ENCODE assay signal across 15 cellular contexts in the genomic region with DNA sequence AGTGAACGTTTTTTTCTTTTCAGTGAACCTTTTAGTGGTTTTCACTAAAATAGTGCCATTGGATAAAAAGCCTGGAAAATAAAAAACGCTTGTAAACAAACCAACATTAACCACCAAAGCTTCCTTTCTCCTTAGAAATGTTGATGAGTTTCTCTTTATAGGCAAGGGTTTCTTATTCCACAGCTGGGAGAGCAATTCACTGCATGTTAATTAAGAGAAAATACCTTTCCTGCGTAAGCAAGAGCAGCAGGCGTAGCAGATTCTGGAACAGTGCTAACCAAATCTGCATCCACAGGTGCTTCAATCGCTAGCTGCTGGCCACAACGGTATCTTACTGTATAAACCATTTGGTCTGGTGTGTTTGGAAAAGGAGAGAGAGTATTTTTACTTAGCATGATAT. TPM values are rescaled to one million over a fixed set of nuclear protein-coding genes. Genes with fewer than 3 reads are reported as not detected.
DNase-seq lines count a peak whose midpoint lies in the region; ATAC-seq and TF ChIP-seq lines count a peak whose summit lies in the region.
"Had no signal": no experiment of that assay in that cellular context is flagged by ENCODE, and none has a peak within 500 bp of the region (broad histone marks: within the 10 kb centered on the region; RNA-seq: fewer than 3 reads in every experiment).

No MANE protein-coding gene starts in this region.

- no peak for ATAC-seq in left ventricle myocardium superior
- no peak for ATAC-seq in activated T-cell treated with anti-CD3 and anti-CD28 coated beads, Interleukin-2, amount 50 U/mL, for 4 hours
- ATAC-seq: A549, K562 had no signal

- DNase-seq in NT2/D1 (ENCODE audit: low read depth, low spot score) (peak; percentile 13), endothelial cell (ENCODE audit: low spot score) (no peak), neural crest cell (ENCODE audit: low read depth, low spot score) (no peak), left ventricle myocardium superior (no peak), NCI-H1694 treated with DMSO at 0.1 percent for 48 hours (lab: John Stamatoyannopoulos, UW) (no peak)
- no peak for DNase-seq in activated T-cell treated with anti-CD3 and anti-CD28 coated beads, Interleukin-2, amount 50 U/mL, for 4 hours
- DNase-seq: BE2C; Caco-2; CD4-positive, alpha-beta memory T cell; DND-41; GDM1 had no signal

- H3K27ac Mint-ChIP-seq in endothelial cell (ENCODE audit: unreplicated experiment), result peak overlapping the region; percentile 18
- peak overlapping the region; percentile 67 for H3K27ac Mint-ChIP-seq in neural crest cell (ENCODE audit: unreplicated experiment)
- H3K27ac Mint-ChIP-seq: CD4-positive, alpha-beta memory T cell had no signal

- intact Hi-C loops in left ventricle myocardium superior (cut with micrococcal nuclease), result no loop called here

- TF ChIP-seq CTCF in endothelial cell (IDR thresholded peaks at IDR 0.05; ENCODE audit: unreplicated experiment) (no peak), neural crest cell (conservative IDR thresholded peaks at IDR 0.05) (no peak)

- H3K27me3 ChIP-seq in HUES48 (ENCODE audit: control insufficient read depth, insufficient read depth, low read length) (no peaks in the 10 kb centered on the region), NT2/D1 (ENCODE audit: insufficient read depth, insufficient read length) (no peaks in the 10 kb centered on the region)
- H3K27me3 ChIP-seq: BE2C had no signal

- H3K4me1 Mint-ChIP-seq in endothelial cell (ENCODE audit: unreplicated experiment) (peaks cover 9% of the 10 kb centered on the region), neural crest cell (no peaks in the 10 kb centered on the region)
- H3K4me1 Mint-ChIP-seq in activated T-cell treated with anti-CD3 and anti-CD28 coated beads, Interleukin-2, amount 50 U/mL, for 4 hours (ENCODE audit: low read depth), result no peaks in the 10 kb centered on the region
- H3K4me1 Mint-ChIP-seq: CD4-positive, alpha-beta memory T cell had no signal

- H3K4me1 ChIP-seq in HUES48 (ENCODE audit: control insufficient read depth, insufficient read depth, low read length), result peaks cover 23% of the 10 kb centered on the region
- no peaks in the 10 kb centered on the region for H3K4me1 ChIP-seq in NT2/D1 (ENCODE audit: insufficient read depth, insufficient read length)
- H3K4me1 ChIP-seq: A549, BE2C, Caco-2 had no signal

- H3K4me3 ChIP-seq in HUES48 (ENCODE audit: low read depth, low read length), result peak overlapping the region; percentile 36; the same call in 1 of the 2 replicates
- H3K4me3 ChIP-seq in NT2/D1 (ENCODE audit: insufficient read length, low read depth), result no peak overlapping the region
- H3K4me3 ChIP-seq: A549, K562 had no signal

- H3K27ac ChIP-seq in HUES48 (ENCODE audit: low read depth, low read length), result peak overlapping the region; percentile 71
- H3K27ac ChIP-seq: A549, C4-2B had no signal

- H3K36me3 ChIP-seq in HUES48 (ENCODE audit: control insufficient read depth, insufficient read depth, low read length), result peaks cover 95% of the 10 kb centered on the region
- peaks cover 67% of the 10 kb centered on the region for H3K36me3 ChIP-seq in NT2/D1 (ENCODE audit: insufficient read depth, insufficient read length, low read length)

- H3K27me3 Mint-ChIP-seq in endothelial cell (ENCODE audit: unreplicated experiment) (no peaks in the 10 kb centered on the region), neural crest cell (ENCODE audit: low read depth) (no peaks in the 10 kb centered on the region)
- no peaks in the 10 kb centered on the region for H3K27me3 Mint-ChIP-seq in activated T-cell treated with anti-CD3 and anti-CD28 coated beads, Interleukin-2, amount 50 U/mL, for 4 hours (ENCODE audit: low read depth)
- H3K27me3 Mint-ChIP-seq: CD4-positive, alpha-beta memory T cell had no signal

- H3K9ac ChIP-seq in HUES48 (ENCODE audit: low read depth, low read length) (no peak overlapping the region), NT2/D1 (ENCODE audit: insufficient read length, low read depth) (no peak overlapping the region)

- no peaks in the 10 kb centered on the region for H3K9me3 Mint-ChIP-seq in endothelial cell (ENCODE audit: unreplicated experiment)
- H3K9me3 Mint-ChIP-seq in neural crest cell, result no peaks in the 10 kb centered on the region
- H3K9me3 Mint-ChIP-seq in activated T-cell treated with anti-CD3 and anti-CD28 coated beads, Interleukin-2, amount 50 U/mL, for 4 hours, result no peaks in the 10 kb centered on the region
- H3K9me3 Mint-ChIP-seq: CD4-positive, alpha-beta memory T cell had no signal

- H3K9me3 ChIP-seq in HUES48 (ENCODE audit: control insufficient read depth, insufficient read depth, low read length), result no peaks in the 10 kb centered on the region
- H3K9me3 ChIP-seq in NT2/D1 (ENCODE audit: insufficient read depth, low read length), result no peaks in the 10 kb centered on the region
- H3K9me3 ChIP-seq: A549, BE2C, Caco-2 had no signal

- H3K4me3 Mint-ChIP-seq in endothelial cell (ENCODE audit: unreplicated experiment), result no peak overlapping the region
- no peak overlapping the region for H3K4me3 Mint-ChIP-seq in neural crest cell
- H3K4me3 Mint-ChIP-seq in activated T-cell treated with anti-CD3 and anti-CD28 coated beads, Interleukin-2, amount 50 U/mL, for 4 hours, result no peak overlapping the region
- H3K4me3 Mint-ChIP-seq: CD4-positive, alpha-beta memory T cell had no signal

- H3K36me3 Mint-ChIP-seq in endothelial cell (ENCODE audit: low read depth, unreplicated experiment) (no peaks in the 10 kb centered on the region), neural crest cell (ENCODE audit: low read depth) (no peaks in the 10 kb centered on the region)
- H3K36me3 Mint-ChIP-seq in activated T-cell treated with anti-CD3 and anti-CD28 coated beads, Interleukin-2, amount 50 U/mL, for 4 hours (ENCODE audit: insufficient read depth), result peaks cover 29% of the 10 kb centered on the region

RNA-seq across cellular contexts. Expression of gene AASDH, which starts 13.3 kb away (rescaled TPM):
- total RNA-seq in endothelial cell (ENCODE audit: unreplicated experiment), result 9.6 TPM
- total RNA-seq in neural crest cell, result 12.6 and 16.7 TPM in 2 replicates
- total RNA-seq in left ventricle myocardium superior, result 5.3 TPM
- total RNA-seq in activated T-cell treated with anti-CD3 and anti-CD28 coated beads, Interleukin-2, amount 50 U/mL, for 4 hours, result 1 to 10 TPM; 6.5 to 9.5 (median 7.9) TPM

RNA-seq across cellular contexts. Expression of gene PPAT, which starts 34.9 kb away (rescaled TPM):
- total RNA-seq in endothelial cell (ENCODE audit: unreplicated experiment) (13.3 TPM), neural crest cell (47.4 and 52.9 TPM in 2 replicates), left ventricle myocardium superior (5.1 TPM)
- total RNA-seq in activated T-cell treated with anti-CD3 and anti-CD28 coated beads, Interleukin-2, amount 50 U/mL, for 4 hours, result 10 to 100 TPM; 68.9 to 79.0 (median 76.7) TPM

RNA-seq across cellular contexts. Expression of gene PAICS, which starts 35.5 kb away (rescaled TPM):
- total RNA-seq in endothelial cell (ENCODE audit: unreplicated experiment) (74.8 TPM), neural crest cell (279 and 286 TPM in 2 replicates), left ventricle myocardium superior (20.0 TPM)
- 100 to 1,000 TPM; 309 to 370 (median 332) TPM for total RNA-seq in activated T-cell treated with anti-CD3 and anti-CD28 coated beads, Interleukin-2, amount 50 U/mL, for 4 hours
